8 cellular contexts compared by ENCODE assay signal in genomic region chr9:125143377-125144090, GRCh38. TPM values are rescaled to one million over a fixed set of nuclear protein-coding genes. Genes with fewer than 3 reads are reported as not detected.
DNase-seq lines count a peak whose midpoint lies in the region; ATAC-seq and TF ChIP-seq lines count a peak whose summit lies in the region.

TSS of gene SCAI (minus strand) at chr9:125143528. CDS start at chr9:125143437, 91 bp downstream.

- no peaks in the 10 kb centered on the region for H3K27me3 ChIP-seq in heart right ventricle

- no peaks in the 10 kb centered on the region for H3K36me3 Mint-ChIP-seq in activated naive CD8-positive, alpha-beta T cell treated with anti-CD3 and anti-CD28 coated beads, Interleukin-2, amount 50 U/mL, for 24 hours (ENCODE audit: low read depth)

- intact Hi-C loops in heart right ventricle (cut with DNase I) (loop anchor here in 8 of 10 donors (1.0 to 10.0 kb wide), 6 partner anchors 199 to 371 kb away; partner anchors contain the start of genes GOLGA1 (in 8 of the 8), NR6A1 (in 5 of the 8) and WDR38 (in 1 of the 8)), posterior vena cava (cut with DNase I) (loop anchor here in 1 of 2 donors (10.0 kb wide), 1 partner anchor 199 kb away; the partner anchor contains the start of gene GOLGA1)

- H3K4me1 Mint-ChIP-seq in activated naive CD8-positive, alpha-beta T cell treated with anti-CD3 and anti-CD28 coated beads, Interleukin-2, amount 50 U/mL, for 24 hours, result peaks cover 23% of the 10 kb centered on the region

- H3K9me3 Mint-ChIP-seq in activated naive CD8-positive, alpha-beta T cell treated with anti-CD3 and anti-CD28 coated beads, Interleukin-2, amount 50 U/mL, for 24 hours, result no peaks in the 10 kb centered on the region

- no peaks in the 10 kb centered on the region for H3K27me3 Mint-ChIP-seq in activated naive CD8-positive, alpha-beta T cell treated with anti-CD3 and anti-CD28 coated beads, Interleukin-2, amount 50 U/mL, for 24 hours

- peak; percentile 94 to 100 (median 99) for DNase-seq in NCI-H1417 (lab: John Stamatoyannopoulos, UW)
- DNase-seq in SW 1271 (lab: John Stamatoyannopoulos, UW), result peak; percentile 98 to 99
- DNase-seq in activated naive CD8-positive, alpha-beta T cell treated with anti-CD3 and anti-CD28 coated beads, Interleukin-2, amount 50 U/mL, for 24 hours, result peak; percentile 96
- DNase-seq in heart right ventricle, result peak; percentile 99
- peak; percentile 100 for DNase-seq in posterior vena cava (ENCODE audit: low spot score)
- DNase-seq in ureter (ENCODE audit: low spot score), result peak; percentile 99

- H3K36me3 ChIP-seq in heart right ventricle, result peaks cover 0 to 11% (median 0%) of the 10 kb centered on the region in 9 donors

- H3K4me1 ChIP-seq in heart right ventricle, result peaks cover 2 to 17% (median 11%) of the 10 kb centered on the region in 9 donors

- peak within 1 kb of the TSS; percentile 57 to 78 (median 70) for H3K4me3 ChIP-seq in heart right ventricle

- TF ChIP-seq CTCF in GM12874 (IDR thresholded peaks at IDR 0.05; ENCODE audit: insufficient read depth, low read depth, low read length) (peak; percentile 98), heart right ventricle (IDR thresholded peaks at IDR 0.05) (peak; percentile 96 to 100 (median 99))

- peak within 1 kb of the TSS; percentile 86 for H3K4me3 Mint-ChIP-seq in activated naive CD8-positive, alpha-beta T cell treated with anti-CD3 and anti-CD28 coated beads, Interleukin-2, amount 50 U/mL, for 24 hours

- ATAC-seq in HG02763 (IDR thresholded peaks at IDR 0.05; ENCODE audit: unreplicated experiment), result peak; percentile 98
- peak; percentile 100 for ATAC-seq in activated naive CD8-positive, alpha-beta T cell treated with anti-CD3 and anti-CD28 coated beads, Interleukin-2, amount 50 U/mL, for 24 hours
- ATAC-seq in heart right ventricle, result peak; percentile 100

- peak within 1 kb of the TSS in 8 of 10 donors; percentile 58 to 79 (median 67) for H3K27ac ChIP-seq in heart right ventricle

- peak within 1 kb of the TSS; percentile 75 for H3K27ac Mint-ChIP-seq in activated naive CD8-positive, alpha-beta T cell treated with anti-CD3 and anti-CD28 coated beads, Interleukin-2, amount 50 U/mL, for 24 hours

- H3K9me3 ChIP-seq in heart right ventricle, result no peaks in the 10 kb centered on the region

- WGBS in heart right ventricle, 2 donors, result 1 to 2% methylated on average over 44 to 46 of the region's 46 CpGs

RNA-seq across cellular contexts. Expression of gene SCAI, which starts in this region (rescaled TPM):
- total RNA-seq in heart right ventricle (1 to 10 TPM; 2.5 to 4.4 (median 3.6) TPM), posterior vena cava (1 to 10 TPM; 6.1 to 8.2 TPM), ureter (7.2 TPM)
- polyA plus RNA-seq in heart right ventricle, result 1 to 10 TPM in 1 of 2 donors, under 1 TPM in 1; 0.51 to 1.5 TPM

Comparison
In these comparisons a context has a peak if more than half of its experiments do, and no peak if none do; other contexts are left out.
1. Peak in every context shown above with its lines: DNase-seq, ATAC-seq, H3K4me3 ChIP-seq and H3K27ac ChIP-seq.